12 cellular contexts compared by ENCODE assay signal in genomic region chr11:19079643-19080440, GRCh38. TPM values are rescaled to one million over a fixed set of nuclear protein-coding genes. Genes with fewer than 3 reads are reported as not detected.
DNase-seq lines count a peak whose midpoint lies in the region; FAIRE-seq and TF ChIP-seq lines count a peak whose summit lies in the region.
"Had no signal": no experiment of that assay in that cellular context is flagged by ENCODE, and none has a peak within 500 bp of the region (broad histone marks: within the 10 kb centered on the region; RNA-seq: fewer than 3 reads in every experiment).

No MANE protein-coding gene starts in this region.

- no peaks in the 10 kb centered on the region for H3K4me1 ChIP-seq in CD4-positive, alpha-beta memory T cell (ENCODE audit: insufficient read depth, low read length)

- no peaks in the 10 kb centered on the region for H3K36me3 ChIP-seq in CD4-positive, alpha-beta memory T cell (ENCODE audit: insufficient read depth, low read length)
- H3K36me3 ChIP-seq: neutrophil had no signal

- POLR2A ChIA-PET in CD4-positive, alpha-beta memory T cell (lab: Charles Lee; ENCODE audit: partially characterized antibody), result interaction anchor here (0.9 kb wide), 1 partner anchor 37 kb away, joined by 3 read pairs; no protein-coding TSS in a partner anchor

- no peaks in the 10 kb centered on the region for H3K9me3 ChIP-seq in CD4-positive, alpha-beta memory T cell (ENCODE audit: control insufficient read depth in 1 of 2, low read length in 2 of 2)
- H3K9me3 ChIP-seq: neutrophil had no signal

- no peak overlapping the region for H3K4me3 ChIP-seq in skin epidermis
- H3K4me3 ChIP-seq in CD4-positive, alpha-beta memory T cell (ENCODE audit: low read length in 2 of 2), result no peak overlapping the region

- no peak for FAIRE-seq in H54 (lab: Jason Lieb, UNC)

- DNase-seq in H54 (ENCODE audit: insufficient read length, low spot score) (peak; percentile 35), amniotic epithelial cell (ENCODE audit: low read depth) (peak; percentile 92), glomerular visceral epithelial cell (ENCODE audit: extremely low spot score) (peak; percentile 36), NCI-H526 treated with DMSO at 0.1 percent for 48 hours (lab: John Stamatoyannopoulos, UW) (no peak), GM13977 (ENCODE audit: low spot score) (no peak), HuH-7 (ENCODE audit: low spot score) (no peak)
- no peak for DNase-seq in CD4-positive, alpha-beta memory T cell
- DNase-seq: activated naive CD4-positive, alpha-beta T cell treated with Interleukin-2 at 50 U/mL for 16 hours; NCI-H187 had no signal

- H3K4me3 Mint-ChIP-seq in CD4-positive, alpha-beta memory T cell, result no peak overlapping the region

- no peak overlapping the region for H3K27ac Mint-ChIP-seq in CD4-positive, alpha-beta memory T cell

- in situ Hi-C loops in GM13977 (cut with MboI; ENCODE audit: low pct_unique_long_range_greater_than_20kb, low sequenced_read_pairs, unreplicated experiment), result no loop called here

- no peaks in the 10 kb centered on the region for H3K9me3 Mint-ChIP-seq in CD4-positive, alpha-beta memory T cell

- peaks cover 5 to 8% of the 10 kb centered on the region in 2 donors for H3K27me3 Mint-ChIP-seq in CD4-positive, alpha-beta memory T cell

- no peaks in the 10 kb centered on the region for H3K4me1 Mint-ChIP-seq in CD4-positive, alpha-beta memory T cell

- H3K27me3 ChIP-seq in CD4-positive, alpha-beta memory T cell (ENCODE audit: insufficient read depth, low read length), result no peaks in the 10 kb centered on the region

- intact Hi-C loops in CD4-positive, alpha-beta memory T cell (cut with micrococcal nuclease), result loop anchor here (10.0 kb wide), 1 partner anchor 825 kb away; no protein-coding TSS in a partner anchor

- CTCF ChIA-PET in CD4-positive, alpha-beta memory T cell (lab: Charles Lee; ENCODE audit: partially characterized antibody), result interaction anchor here (2.1 to 5.1 kb wide), 2 partner anchors 9 to 20 kb away, joined by 12 to 41 read pairs; partner anchors contain the start of gene MRGPRX2

- no peaks in the 10 kb centered on the region for H3K36me3 Mint-ChIP-seq in CD4-positive, alpha-beta memory T cell

- H3K27ac ChIP-seq in skin epidermis, result peak overlapping the region in 17 of 21 experiments; percentile 0 to 74 (median 45)
- no peak overlapping the region for H3K27ac ChIP-seq in CD4-positive, alpha-beta memory T cell (ENCODE audit: low read depth, low read length)
- H3K27ac ChIP-seq: neutrophil had no signal

- no peak for TF ChIP-seq POLR2A in H54 (IDR thresholded peaks at IDR 0.05; ENCODE audit: low read depth, low read length)

- no peak for TF ChIP-seq CTCF in GM13977 (IDR thresholded peaks at IDR 0.05; ENCODE audit: extremely low read depth, insufficient read depth, missing control alignments)

RNA-seq across cellular contexts. Expression of gene MRGPRX2, which starts 19.3 kb away (rescaled TPM):
- not detected for total RNA-seq in CD4-positive, alpha-beta memory T cell
- not detected for polyA plus RNA-seq in CD4-positive, alpha-beta memory T cell
- total RNA-seq: glomerular endothelial cell had no signal

RNA-seq across cellular contexts. Expression of gene ZDHHC13, which starts 37.1 kb away (rescaled TPM):
- 10 to 100 TPM; 15.6 to 16.1 TPM for total RNA-seq in CD4-positive, alpha-beta memory T cell
- polyA plus RNA-seq in CD4-positive, alpha-beta memory T cell, result 10 to 100 TPM in 1 of 2 donors, 1 to 10 TPM in 1; 9.4 to 15.2 TPM

Comparison
In these comparisons a context has a peak if more than half of its experiments do, and no peak if none do; other contexts are left out.
1. DNase-seq: peak in H54 (single experiment), amniotic epithelial cell (single experiment) and glomerular visceral epithelial cell (single experiment); none in NCI-H526 treated with DMSO at 0.1 percent for 48 hours (single experiment), GM13977 (single experiment), HuH-7 (single experiment) and CD4-positive, alpha-beta memory T cell (0 of 5).